In the genomic region with DNA sequence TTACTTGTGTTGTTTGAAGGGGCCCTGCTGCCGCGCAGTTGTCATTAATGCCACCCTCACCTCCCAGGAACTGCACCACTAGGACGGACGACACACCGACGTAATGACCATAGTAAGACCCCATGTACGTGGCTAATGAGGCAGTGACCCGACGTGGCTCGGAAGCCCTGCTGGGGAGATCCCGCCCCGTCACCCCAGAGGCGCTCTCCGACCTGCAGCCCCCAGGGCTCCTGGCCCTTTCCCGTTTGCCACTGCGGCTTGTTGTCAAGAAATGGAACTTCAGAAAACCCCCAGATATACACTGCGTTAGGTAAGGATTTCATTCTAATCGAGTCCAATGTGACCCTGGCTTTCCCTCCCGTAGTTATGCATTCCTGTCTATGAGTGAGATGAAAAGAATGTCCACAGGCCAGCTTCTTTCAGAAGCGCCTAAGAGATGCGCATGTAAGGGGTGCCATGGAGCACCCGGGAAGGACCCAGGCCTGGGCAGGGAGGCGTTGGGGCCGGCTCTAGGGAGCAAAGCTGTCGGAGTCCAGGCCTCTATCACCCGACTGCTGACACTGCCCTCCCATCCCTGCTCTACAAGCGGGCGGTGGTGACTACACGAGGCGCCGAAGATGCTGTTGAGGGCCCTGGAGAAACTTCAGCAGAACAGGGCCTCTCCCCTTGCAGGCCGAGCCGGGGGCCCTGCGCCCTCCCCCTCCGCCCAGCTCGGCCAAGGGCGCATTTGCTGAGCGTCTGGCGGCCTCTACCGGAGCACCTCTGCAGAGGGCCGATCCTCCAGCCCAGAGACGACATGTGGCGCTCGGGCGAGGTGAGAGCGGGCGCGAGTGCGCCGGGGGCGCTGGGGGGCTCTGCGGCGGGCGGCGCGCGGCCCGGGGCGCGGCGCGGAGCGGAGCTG, we compare ENCODE assay signal across 8 cellular contexts. TPM values are rescaled to one million over a fixed set of nuclear protein-coding genes. Genes with fewer than 3 reads are reported as not detected.
DNase-seq lines count a peak whose midpoint lies in the region; ATAC-seq and TF ChIP-seq lines count a peak whose summit lies in the region.

GABRA5 (plus strand) TSS at position 765 of the 901 bp plus-strand sequence. CDS start 2,187 bp downstream, outside the sequence.

- CTCF ChIA-PET in activated CD8-positive, alpha-beta memory T cell treated with anti-CD3 and anti-CD28 coated beads, Interleukin-2, amount 10 ng/mL, durations not matched to agents 7 days and 5 days (lab: Charles Lee): no interaction called here

- H3K4me1 ChIP-seq in tibial artery: peaks cover 0 to 15% (median 9%) of the 10 kb centered on the region in 4 donors

- no peak within 1 kb of the TSS for H3K27ac Mint-ChIP-seq in effector memory CD8-positive, alpha-beta T cell
- H3K27ac Mint-ChIP-seq in activated CD8-positive, alpha-beta memory T cell treated with anti-CD3 and anti-CD28 coated beads, Interleukin-2, amount 10 ng/mL, durations not matched to agents 7 days and 5 days: no peak within 1 kb of the TSS

- TF ChIP-seq CTCF in foreskin fibroblast (IDR thresholded peaks at IDR 0.05; ENCODE audit: low read depth, low read length): peak; percentile 7
- TF ChIP-seq CTCF in tibial artery (IDR thresholded peaks at IDR 0.05): no peak

- H3K36me3 ChIP-seq in tibial artery: no peaks in the 10 kb centered on the region

- no peaks in the 10 kb centered on the region for H3K9me3 Mint-ChIP-seq in effector memory CD8-positive, alpha-beta T cell
- no peaks in the 10 kb centered on the region for H3K9me3 Mint-ChIP-seq in activated CD8-positive, alpha-beta memory T cell treated with anti-CD3 and anti-CD28 coated beads, Interleukin-2, amount 10 ng/mL, durations not matched to agents 7 days and 5 days (ENCODE audit: low read depth)

- H3K4me3 ChIP-seq in foreskin fibroblast (ENCODE audit: low read depth in 1 of 2, low read length in 2 of 2) (peak within 1 kb of the TSS in 1 of 2 donors; percentile 22), tibial artery (no peak within 1 kb of the TSS)

- DNase-seq in ELF-1 (ENCODE audit: low read depth, low spot score): peak; percentile 85
- peak; percentile 65 for DNase-seq in NCI-H2171 treated with DMSO at 0.1 percent for 48 hours (lab: John Stamatoyannopoulos, UW)
- DNase-seq in foreskin fibroblast: no peak
- peak; percentile 24 for DNase-seq in non-pigmented ciliary epithelial cell (ENCODE audit: low read depth)
- no peak for DNase-seq in effector memory CD8-positive, alpha-beta T cell
- no peak for DNase-seq in tibial artery
- no peak for DNase-seq in activated CD8-positive, alpha-beta memory T cell treated with anti-CD3 and anti-CD28 coated beads, Interleukin-2, amount 10 ng/mL, durations not matched to agents 7 days and 5 days

- H3K27me3 ChIP-seq in tibial artery: peaks cover 0 to 42% of the 10 kb centered on the region in 2 donors

- intact Hi-C loops in tibial artery (cut with DNase I; ENCODE audit: low total_unique reads): no loop called here

- no peak for ATAC-seq in effector memory CD8-positive, alpha-beta T cell (replicated peaks)
- no peak for ATAC-seq in HG03175 (IDR thresholded peaks at IDR 0.05; ENCODE audit: unreplicated experiment)
- no peak for ATAC-seq in activated CD8-positive, alpha-beta memory T cell treated with anti-CD3 and anti-CD28 coated beads, Interleukin-2, amount 10 ng/mL, durations not matched to agents 7 days and 5 days

- no peak within 1 kb of the TSS for H3K4me3 Mint-ChIP-seq in effector memory CD8-positive, alpha-beta T cell
- H3K4me3 Mint-ChIP-seq in activated CD8-positive, alpha-beta memory T cell treated with anti-CD3 and anti-CD28 coated beads, Interleukin-2, amount 10 ng/mL, durations not matched to agents 7 days and 5 days: no peak within 1 kb of the TSS

- no peak within 1 kb of the TSS for H3K27ac ChIP-seq in tibial artery

- H3K9me3 ChIP-seq in tibial artery: no peaks in the 10 kb centered on the region

- H3K4me1 Mint-ChIP-seq in effector memory CD8-positive, alpha-beta T cell (ENCODE audit: low read depth in 2 of 2): no peaks in the 10 kb centered on the region
- no peaks in the 10 kb centered on the region for H3K4me1 Mint-ChIP-seq in activated CD8-positive, alpha-beta memory T cell treated with anti-CD3 and anti-CD28 coated beads, Interleukin-2, amount 10 ng/mL, durations not matched to agents 7 days and 5 days

- H3K36me3 Mint-ChIP-seq in effector memory CD8-positive, alpha-beta T cell (ENCODE audit: insufficient read depth): no peaks in the 10 kb centered on the region
- no peaks in the 10 kb centered on the region for H3K36me3 Mint-ChIP-seq in activated CD8-positive, alpha-beta memory T cell treated with anti-CD3 and anti-CD28 coated beads, Interleukin-2, amount 10 ng/mL, durations not matched to agents 7 days and 5 days

- H3K27me3 Mint-ChIP-seq in effector memory CD8-positive, alpha-beta T cell: peaks cover 0 to 10% of the 10 kb centered on the region in 2 donors
- peaks cover 25% of the 10 kb centered on the region for H3K27me3 Mint-ChIP-seq in activated CD8-positive, alpha-beta memory T cell treated with anti-CD3 and anti-CD28 coated beads, Interleukin-2, amount 10 ng/mL, durations not matched to agents 7 days and 5 days

RNA-seq across cellular contexts. Expression of gene GABRA5, which starts in this region (rescaled TPM):
- not detected for total RNA-seq in activated CD8-positive, alpha-beta memory T cell treated with anti-CD3 and anti-CD28 coated beads, Interleukin-2, amount 10 ng/mL, durations not matched to agents 7 days and 5 days

Comparison
In these comparisons a context has a peak if more than half of its experiments do, and no peak if none do; other contexts are left out.
1. DNase-seq: peak in ELF-1 (single experiment), NCI-H2171 treated with DMSO at 0.1 percent for 48 hours (single experiment) and non-pigmented ciliary epithelial cell (single experiment); none in foreskin fibroblast (0 of 2), effector memory CD8-positive, alpha-beta T cell (0 of 3), tibial artery (0 of 2) and activated CD8-positive, alpha-beta memory T cell treated with anti-CD3 and anti-CD28 coated beads, Interleukin-2, amount 10 ng/mL, durations not matched to agents 7 days and 5 days (single experiment).